In genomic region chr4:88012652-88013051, GRCh38 we compare ENCODE assay signal across 10 cellular contexts. TPM values are rescaled to one million over a fixed set of nuclear protein-coding genes. Genes with fewer than 3 reads are reported as not detected.
DNase-seq lines count a peak whose midpoint lies in the region; ATAC-seq and TF ChIP-seq lines count a peak whose summit lies in the region.
"Had no signal": no experiment of that assay in that cellular context is flagged by ENCODE, and none has a peak within 500 bp of the region (broad histone marks: within the 10 kb centered on the region; RNA-seq: fewer than 3 reads in every experiment).

No MANE protein-coding gene starts in this region.

- POLR2A ChIA-PET in CD8-positive, alpha-beta memory T cell (lab: Charles Lee): no interaction called here

- no peaks in the 10 kb centered on the region for H3F3A ChIP-seq in Loucy (ENCODE audit: low read depth)

- no peaks in the 10 kb centered on the region for H3K36me3 ChIP-seq in Loucy (ENCODE audit: insufficient read depth, low read length)
- no peaks in the 10 kb centered on the region for H3K36me3 ChIP-seq in CD8-positive, alpha-beta memory T cell (ENCODE audit: insufficient read depth, low read length)
- H3K36me3 ChIP-seq: Peyer's patch had no signal

- peaks cover 20% of the 10 kb centered on the region for H3K4me1 Mint-ChIP-seq in memory B cell
- H3K4me1 Mint-ChIP-seq in CD8-positive, alpha-beta memory T cell: peaks cover 28 to 46% (median 32%) of the 10 kb centered on the region in 3 donors
- H3K4me1 Mint-ChIP-seq in T-helper 2 cell treated with Interferon-gamma antibody and Interleukin-4, amounts not matched to agents 5 μg/mL and 100 μg/mL, for 36 hours (ENCODE audit: low read depth): peaks cover 36% of the 10 kb centered on the region

- peak overlapping the region; percentile 89 for H3K4me3 ChIP-seq in Loucy (ENCODE audit: low read length, poor library complexity, severe bottlenecking)
- no peak overlapping the region for H3K4me3 ChIP-seq in CD8-positive, alpha-beta memory T cell (ENCODE audit: low read length)
- H3K4me3 ChIP-seq: Peyer's patch had no signal

- H3K9me3 ChIP-seq in Loucy (ENCODE audit: insufficient read depth, low read depth, low read length): no peaks in the 10 kb centered on the region
- no peaks in the 10 kb centered on the region for H3K9me3 ChIP-seq in CD8-positive, alpha-beta memory T cell (ENCODE audit: low read length)
- H3K9me3 ChIP-seq: Peyer's patch had no signal

- peak; percentile 55 for ATAC-seq in GM18858 (IDR thresholded peaks at IDR 0.05; ENCODE audit: unreplicated experiment)
- peak; percentile 47 for ATAC-seq in HG02678 (IDR thresholded peaks at IDR 0.05; ENCODE audit: unreplicated experiment)
- ATAC-seq in memory B cell (ENCODE audit: low read depth): peak; percentile 77

- no peak overlapping the region for H3K4me3 Mint-ChIP-seq in memory B cell
- no peak overlapping the region for H3K4me3 Mint-ChIP-seq in CD8-positive, alpha-beta memory T cell
- no peak overlapping the region for H3K4me3 Mint-ChIP-seq in T-helper 2 cell treated with Interferon-gamma antibody and Interleukin-4, amounts not matched to agents 5 μg/mL and 100 μg/mL, for 36 hours

- H3K9ac ChIP-seq in Loucy (ENCODE audit: low read depth, low read length, poor library complexity, severe bottlenecking): no peak overlapping the region

- no peak overlapping the region for H3K27ac Mint-ChIP-seq in memory B cell
- no peak overlapping the region for H3K27ac Mint-ChIP-seq in CD8-positive, alpha-beta memory T cell
- no peak overlapping the region for H3K27ac Mint-ChIP-seq in T-helper 2 cell treated with Interferon-gamma antibody and Interleukin-4, amounts not matched to agents 5 μg/mL and 100 μg/mL, for 36 hours

- peaks cover 3% of the 10 kb centered on the region for H3K36me3 Mint-ChIP-seq in memory B cell
- H3K36me3 Mint-ChIP-seq in CD8-positive, alpha-beta memory T cell: peaks cover 0 to 4% (median 2%) of the 10 kb centered on the region in 3 donors
- H3K36me3 Mint-ChIP-seq in T-helper 2 cell treated with Interferon-gamma antibody and Interleukin-4, amounts not matched to agents 5 μg/mL and 100 μg/mL, for 36 hours (ENCODE audit: low read depth): peaks cover 12% of the 10 kb centered on the region

- H3K27me3 Mint-ChIP-seq in memory B cell: peaks cover 4% of the 10 kb centered on the region
- H3K27me3 Mint-ChIP-seq in CD8-positive, alpha-beta memory T cell: no peaks in the 10 kb centered on the region
- no peaks in the 10 kb centered on the region for H3K27me3 Mint-ChIP-seq in T-helper 2 cell treated with Interferon-gamma antibody and Interleukin-4, amounts not matched to agents 5 μg/mL and 100 μg/mL, for 36 hours (ENCODE audit: low read depth)

- no peaks in the 10 kb centered on the region for H3K9me3 Mint-ChIP-seq in memory B cell
- no peaks in the 10 kb centered on the region for H3K9me3 Mint-ChIP-seq in CD8-positive, alpha-beta memory T cell
- no peaks in the 10 kb centered on the region for H3K9me3 Mint-ChIP-seq in T-helper 2 cell treated with Interferon-gamma antibody and Interleukin-4, amounts not matched to agents 5 μg/mL and 100 μg/mL, for 36 hours

- H3K4me1 ChIP-seq in Loucy (ENCODE audit: insufficient read depth, low read length, poor library complexity, severe bottlenecking): peaks cover 59% of the 10 kb centered on the region
- H3K4me1 ChIP-seq in CD8-positive, alpha-beta memory T cell (ENCODE audit: insufficient read depth, low read length): peaks cover 6% of the 10 kb centered on the region

- DNase-seq in memory B cell (ENCODE audit: low spot score in 2 of 2) (no peak), DMS79 (lab: John Stamatoyannopoulos, UW) (no peak), hypothalamus (lab: John Stamatoyannopoulos, UW) (no peak)
- no peak for DNase-seq in CD8-positive, alpha-beta memory T cell
- DNase-seq in T-helper 2 cell treated with Interferon-gamma antibody and Interleukin-4, amounts not matched to agents 5 μg/mL and 100 μg/mL, for 36 hours (ENCODE audit: low spot score): no peak
- DNase-seq: activated T-cell treated with anti-CD3 and anti-CD28 coated beads, Interleukin-2, amount 50 U/mL, for 48 hours; Peyer's patch had no signal

- no peaks in the 10 kb centered on the region for H3K9me2 ChIP-seq in Loucy (replicated peaks; ENCODE audit: low read depth, low read length)

- TF ChIP-seq CTCF in Loucy (conservative IDR thresholded peaks at IDR 0.05; ENCODE audit: low read length): no peak

- peaks cover 43% of the 10 kb centered on the region for H4K20me1 ChIP-seq in Loucy (ENCODE audit: insufficient read depth, low read length, poor library complexity, severe bottlenecking)

- H3K4me2 ChIP-seq in Loucy (ENCODE audit: low read depth, low read length, poor library complexity, severe bottlenecking): peak overlapping the region; percentile 86

- H2AFZ ChIP-seq in Loucy (ENCODE audit: low read length): no peak overlapping the region

- no peaks in the 10 kb centered on the region for H3K27me3 ChIP-seq in Loucy (ENCODE audit: insufficient read depth, low read length, poor library complexity, severe bottlenecking)
- H3K27me3 ChIP-seq in CD8-positive, alpha-beta memory T cell (ENCODE audit: insufficient read depth, low read length, poor library complexity, severe bottlenecking): no peaks in the 10 kb centered on the region
- H3K27me3 ChIP-seq: Peyer's patch had no signal

- no peak overlapping the region for H3K27ac ChIP-seq in CD8-positive, alpha-beta memory T cell (ENCODE audit: low read depth, low read length)
- H3K27ac ChIP-seq: Peyer's patch had no signal

- CTCF ChIA-PET in CD8-positive, alpha-beta memory T cell (lab: Charles Lee): no interaction called here

- H3K79me2 ChIP-seq in Loucy (ENCODE audit: insufficient read depth, low read length): peaks cover 80% of the 10 kb centered on the region

RNA-seq across cellular contexts. Expression of gene PKD2, which starts 5.2 kb away (rescaled TPM):
- 1 to 10 TPM; 7.1 to 8.3 TPM for total RNA-seq in CD8-positive, alpha-beta memory T cell
- 4.9 TPM for polyA plus RNA-seq in CD8-positive, alpha-beta memory T cell

RNA-seq across cellular contexts. Expression of gene SPP1, which starts 37.1 kb away (rescaled TPM):
- 1 to 10 TPM; 4.9 to 7.2 TPM for total RNA-seq in CD8-positive, alpha-beta memory T cell
- not detected for polyA plus RNA-seq in CD8-positive, alpha-beta memory T cell
